23 cellular contexts compared by ENCODE assay signal in genomic region chr6:164578616-164579015, GRCh38.
"Had no signal": no experiment of that assay in that cellular context is flagged by ENCODE, and none has a peak within 500 bp of the region (broad histone marks: within the 10 kb centered on the region; RNA-seq: fewer than 3 reads in every experiment).

No MANE protein-coding gene starts in this region.

- H3K27me3 ChIP-seq: MG63, SJCRH30 had no signal

- H3K36me3 ChIP-seq: MG63, SJCRH30 had no signal

- H3K9me3 ChIP-seq: MG63, SJCRH30 had no signal

- ATAC-seq: HepG2, SK-N-SH treated with all-trans-retinoic acid at 6 μM for 48 hours had no signal

- H3K27ac ChIP-seq: SJCRH30 had no signal

- H3K4me3 ChIP-seq: MG63, SJCRH30 had no signal

- H3K4me1 ChIP-seq: SJCRH30 had no signal

- DNase-seq: IMR-90, Karpas-422, KG1, MG63, NCI-H1092, NCI-H1105 treated with DMSO at 0.1 percent for 48 hours, NCI-H1417 treated with DMSO at 0.1 percent for 48 hours, NCI-H146, NCI-H1694 treated with DMSO at 0.1 percent for 48 hours, NCI-H1930, NCI-H2081, NCI-H2107, NCI-H2227 treated with DMSO at 0.1 percent for 48 hours, NCI-H446, NCI-H510A, NCI-H524 treated with DMSO at 0.1 percent for 48 hours, NCI-H69, NCI-H774, RPMI8226, SHP77 treated with DMSO at 0.1 percent for 48 hours, SJCRH30 had no signal
